29 cellular contexts compared by ENCODE assay signal in genomic region chr16:54240180-54241125, GRCh38. TPM values are rescaled to one million over a fixed set of nuclear protein-coding genes. Genes with fewer than 3 reads are reported as not detected.
DNase-seq lines count a peak whose midpoint lies in the region; ATAC-seq and TF ChIP-seq lines count a peak whose summit lies in the region.
"Had no signal": no experiment of that assay in that cellular context is flagged by ENCODE, and none has a peak within 500 bp of the region (broad histone marks: within the 10 kb centered on the region; RNA-seq: fewer than 3 reads in every experiment).

No MANE protein-coding gene starts in this region.

- DNase-seq in AG09319 (ENCODE audit: extremely low read depth, low read depth): peak; percentile 2
- DNase-seq in adipocyte (ENCODE audit: low read depth): peak; percentile 29
- peak; percentile 28 to 48 for DNase-seq in cardiac muscle cell (ENCODE audit: low read depth in 1 of 2, low spot score in 1 of 2)
- peak; percentile 12 for DNase-seq in pons (ENCODE audit: low spot score)
- DNase-seq in endothelial cell (ENCODE audit: low spot score): no peak
- no peak for DNase-seq in Kasumi-1 (lab: John Stamatoyannopoulos, UW)
- DNase-seq: activated CD8-positive, alpha-beta T cell treated with anti-CD3 and anti-CD28 coated beads, Interleukin-2, amount 10 ng/mL, durations not matched to agents 7 days and 5 days; activated effector memory CD4-positive, alpha-beta T cell treated with anti-CD3 and anti-CD28 coated beads, Interleukin-2, amount 50 U/mL, for 16 hours; activated T-cell treated with anti-CD3 and anti-CD28 coated beads for 4 hours; DMS79; foreskin keratinocyte; GF-D8; hippocampal formation; mesendoderm; NCI-H2081 treated with DMSO at 0.1 percent for 48 hours; NCI-H446 treated with DMSO at 0.1 percent for 48 hours; T-helper 2 cell; transverse colon had no signal

- H3K4me1 Mint-ChIP-seq in endothelial cell (ENCODE audit: unreplicated experiment): peaks cover 4% of the 10 kb centered on the region

- H3K4me1 ChIP-seq in adipocyte (ENCODE audit: control insufficient read depth, insufficient read depth, low read length) (peaks cover 20% of the 10 kb centered on the region), cardiac muscle cell (ENCODE audit: low read depth) (peaks cover 22% of the 10 kb centered on the region)
- H3K4me1 ChIP-seq: foreskin keratinocyte, prostate gland, transverse colon had no signal

- H3K9me3 ChIP-seq in adipocyte (ENCODE audit: control insufficient read depth, low read length) (no peaks in the 10 kb centered on the region), cardiac muscle cell (ENCODE audit: low read depth) (no peaks in the 10 kb centered on the region)
- H3K9me3 ChIP-seq: BLaER1, neutrophil, prostate gland, transverse colon had no signal

- H3K4me3 Mint-ChIP-seq in endothelial cell (ENCODE audit: unreplicated experiment): no peak overlapping the region
- H3K4me3 Mint-ChIP-seq: activated CD8-positive, alpha-beta T cell treated with anti-CD3 and anti-CD28 coated beads, Interleukin-2, amount 10 ng/mL, durations not matched to agents 7 days and 5 days; stimulated activated naive CD8-positive, alpha-beta T cell treated with anti-CD3 and anti-CD28 coated beads, Interleukin-15, Interleukin-2, amounts not matched to agents 100 ng/mL and 50 ng/mL, for 24 hours had no signal

- no peak overlapping the region for H3K27ac Mint-ChIP-seq in endothelial cell (ENCODE audit: unreplicated experiment)
- H3K27ac Mint-ChIP-seq: activated CD8-positive, alpha-beta T cell treated with anti-CD3 and anti-CD28 coated beads, Interleukin-2, amount 10 ng/mL, durations not matched to agents 7 days and 5 days; stimulated activated naive CD8-positive, alpha-beta T cell treated with anti-CD3 and anti-CD28 coated beads, Interleukin-15, Interleukin-2, amounts not matched to agents 100 ng/mL and 50 ng/mL, for 24 hours had no signal

- peaks cover 2% of the 10 kb centered on the region for H3K27me3 Mint-ChIP-seq in endothelial cell (ENCODE audit: unreplicated experiment)

- H3K27ac ChIP-seq in cardiac muscle cell: peak overlapping the region; percentile 73
- H3K27ac ChIP-seq: BLaER1, foreskin keratinocyte, HL-60, KMS-11, neutrophil, prostate gland, RWPE1, transverse colon had no signal

- ATAC-seq in HG03460 (IDR thresholded peaks at IDR 0.05; ENCODE audit: unreplicated experiment) (no peak), HG02610 (IDR thresholded peaks at IDR 0.05; ENCODE audit: unreplicated experiment) (no peak)
- ATAC-seq: activated CD8-positive, alpha-beta T cell treated with anti-CD3 and anti-CD28 coated beads, Interleukin-2, amount 10 ng/mL, durations not matched to agents 7 days and 5 days; foreskin keratinocyte; HCT116; left lobe of liver had no signal

- no peaks in the 10 kb centered on the region for H3K36me3 Mint-ChIP-seq in endothelial cell (ENCODE audit: low read depth, unreplicated experiment)

- peak overlapping the region; percentile 78 for H3K9ac ChIP-seq in adipocyte (ENCODE audit: low read length)
- H3K9ac ChIP-seq: BLaER1, KMS-11 had no signal

- H3K36me3 ChIP-seq in adipocyte (ENCODE audit: control insufficient read depth, insufficient read depth, low read length, severe bottlenecking) (no peaks in the 10 kb centered on the region), cardiac muscle cell (no peaks in the 10 kb centered on the region)
- H3K36me3 ChIP-seq: BLaER1, neutrophil, prostate gland, transverse colon had no signal

- no peak overlapping the region for H3K4me3 ChIP-seq in adipocyte (ENCODE audit: low read length)
- no peak overlapping the region for H3K4me3 ChIP-seq in cardiac muscle cell
- H3K4me3 ChIP-seq: BLaER1, prostate gland, transverse colon had no signal

- no peaks in the 10 kb centered on the region for H3K9me3 Mint-ChIP-seq in endothelial cell (ENCODE audit: unreplicated experiment)
- H3K9me3 Mint-ChIP-seq: stimulated activated naive CD8-positive, alpha-beta T cell treated with anti-CD3 and anti-CD28 coated beads, Interleukin-15, Interleukin-2, amounts not matched to agents 100 ng/mL and 50 ng/mL, for 24 hours had no signal

- H3K27me3 ChIP-seq in adipocyte (replicated peaks; ENCODE audit: control insufficient read depth, insufficient read depth, low read length): peaks cover 28% of the 10 kb centered on the region
- no peaks in the 10 kb centered on the region for H3K27me3 ChIP-seq in cardiac muscle cell
- H3K27me3 ChIP-seq: BLaER1, foreskin keratinocyte, neutrophil had no signal

- TF ChIP-seq CTCF in AG09319 (IDR thresholded peaks at IDR 0.05; ENCODE audit: low read depth, low read length) (no peak), cardiac muscle cell (IDR thresholded peaks at IDR 0.05; ENCODE audit: low read depth, low read length) (no peak), endothelial cell (IDR thresholded peaks at IDR 0.05; ENCODE audit: unreplicated experiment) (no peak)

RNA-seq across cellular contexts. Expression of gene IRX3, which starts 46.1 kb away (rescaled TPM):
- total RNA-seq in cardiac muscle cell: 207 and 209 TPM in 2 replicates
- 190 and 212 TPM in 2 replicates for polyA plus RNA-seq in cardiac muscle cell
- 30.5 TPM for total RNA-seq in endothelial cell (ENCODE audit: unreplicated experiment)
- total RNA-seq: activated CD8-positive, alpha-beta T cell treated with anti-CD3 and anti-CD28 coated beads, Interleukin-2, amount 10 ng/mL, durations not matched to agents 7 days and 5 days had no signal

Comparison
In these comparisons a context has a peak if more than half of its experiments do, and no peak if none do; other contexts are left out.
1. DNase-seq: peak in AG09319 (single experiment), adipocyte (single experiment), cardiac muscle cell (2 of 2) and pons (single experiment); none in endothelial cell (single experiment) and Kasumi-1 (0 of 2).